In the genomic region with DNA sequence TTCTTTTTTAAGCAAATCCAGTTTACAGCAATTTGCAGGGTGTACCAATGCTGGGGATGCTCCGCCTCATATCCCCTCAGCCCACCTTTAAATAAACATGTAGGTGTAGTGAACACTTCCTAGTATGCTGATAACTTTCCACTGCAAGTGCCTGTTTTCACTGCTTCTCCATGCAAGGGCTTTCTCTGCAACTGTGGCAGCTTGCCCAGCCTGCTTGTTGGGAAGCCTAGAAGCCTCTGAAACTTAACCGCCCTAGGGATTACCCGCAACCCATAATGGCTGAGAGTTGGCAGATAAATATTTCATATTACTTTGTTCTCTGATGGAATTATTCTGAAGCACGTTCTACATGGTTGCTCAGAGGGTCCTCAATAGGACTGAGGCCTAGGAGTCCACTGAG, we compare ENCODE assay signal across 23 cellular contexts.
"Had no signal": no experiment of that assay in that cellular context is flagged by ENCODE, and none has a peak within 500 bp of the region (broad histone marks: within the 10 kb centered on the region; RNA-seq: fewer than 3 reads in every experiment).

No MANE protein-coding gene starts in this region.

- H3K4me3 ChIP-seq: breast epithelium, Peyer's patch had no signal

- H3K27ac ChIP-seq: breast epithelium, Peyer's patch, RWPE1 had no signal

- ATAC-seq: activated CD4-positive, CD25-positive, alpha-beta regulatory T cell treated with anti-CD3 and anti-CD28 coated beads, Interleukin-2, amount 50 U/mL, for 24 hours; activated CD8-positive, alpha-beta T cell treated with anti-CD3 and anti-CD28 coated beads, Interleukin-2, amount 10 ng/mL, durations not matched to agents 7 days and 5 days had no signal

- H3K36me3 ChIP-seq: breast epithelium, Peyer's patch had no signal

- H3K9me3 Mint-ChIP-seq: activated naive CD8-positive, alpha-beta T cell treated with anti-CD3 and anti-CD28 coated beads for 36 hours; activated T-cell treated with anti-CD3 and anti-CD28 coated beads, Interleukin-2, amount 50 U/mL, for 24 hours; activated T-helper 1 cell treated with anti-CD3 and anti-CD28 coated beads, Interleukin-12 subunit alpha, Interleukin-12 subunit beta, Interleukin-2, Interleukin-4 antibody, amounts not matched to agents 30 ng/mL and 10 ng/mL and 1 ng/mL, durations not matched to agents 14 hours and 24 hours and 36 hours; IgD-negative memory B cell; T-helper 1 cell treated with Interleukin-12 subunit alpha and Interleukin-12 subunit beta and Interleukin-4 antibody, amounts not matched to agents 30 μg/mL and 1 μg/mL, for 36 hours had no signal

- H3K9me3 ChIP-seq: breast epithelium, Peyer's patch had no signal

- H3K36me3 Mint-ChIP-seq: activated naive CD8-positive, alpha-beta T cell treated with anti-CD3 and anti-CD28 coated beads for 36 hours; IgD-negative memory B cell had no signal

- H3K27ac Mint-ChIP-seq: activated CD8-positive, alpha-beta T cell treated with anti-CD3 and anti-CD28 coated beads, Interleukin-2, amount 10 ng/mL, durations not matched to agents 7 days and 5 days; activated naive CD8-positive, alpha-beta T cell treated with anti-CD3 and anti-CD28 coated beads for 36 hours; activated T-cell treated with anti-CD3 and anti-CD28 coated beads, Interleukin-2, amount 50 U/mL, for 24 hours; activated T-helper 1 cell treated with anti-CD3 and anti-CD28 coated beads, Interleukin-12 subunit alpha, Interleukin-12 subunit beta, Interleukin-2, Interleukin-4 antibody, amounts not matched to agents 30 ng/mL and 10 ng/mL and 1 ng/mL, durations not matched to agents 14 hours and 24 hours and 36 hours; IgD-negative memory B cell; T-helper 1 cell treated with Interleukin-12 subunit alpha and Interleukin-12 subunit beta and Interleukin-4 antibody, amounts not matched to agents 30 μg/mL and 1 μg/mL, for 36 hours had no signal

- H3K4me1 ChIP-seq: breast epithelium, Peyer's patch had no signal

- H3K27me3 ChIP-seq: Peyer's patch had no signal

- DNase-seq: activated CD4-positive, alpha-beta T cell treated with anti-CD3 and anti-CD28 coated beads for 48 hours; activated CD4-positive, alpha-beta T cell treated with anti-CD3 and anti-CD28 coated beads, Interleukin-2, amount 50 U/mL, for 4 hours; activated CD8-positive, alpha-beta T cell treated with anti-CD3 and anti-CD28 coated beads, Interleukin-2, amount 10 ng/mL, durations not matched to agents 7 days and 5 days; activated effector memory CD4-positive, alpha-beta T cell treated with anti-CD3 and anti-CD28 coated beads, Interleukin-2, amount 50 U/mL, for 16 hours; activated naive CD4-positive, alpha-beta T cell treated with Interleukin-2 at 50 U/mL for 16 hours; activated naive CD8-positive, alpha-beta T cell treated with anti-CD3 and anti-CD28 coated beads for 36 hours; activated T-cell treated with anti-CD3 and anti-CD28 coated beads, Interleukin-2, amount 50 U/mL, for 24 hours; KG1; NCI-H1048; NCI-H1694; NCI-H2029 treated with DMSO at 0.1 percent for 48 hours; NCI-H345; NCI-H510A; NCI-H526 treated with DMSO at 0.1 percent for 48 hours; NCI-H82; Peyer's patch; SHP77 treated with DMSO at 0.1 percent for 48 hours had no signal
